ENCODE assay signal across 8 cellular contexts in the genomic region with DNA sequence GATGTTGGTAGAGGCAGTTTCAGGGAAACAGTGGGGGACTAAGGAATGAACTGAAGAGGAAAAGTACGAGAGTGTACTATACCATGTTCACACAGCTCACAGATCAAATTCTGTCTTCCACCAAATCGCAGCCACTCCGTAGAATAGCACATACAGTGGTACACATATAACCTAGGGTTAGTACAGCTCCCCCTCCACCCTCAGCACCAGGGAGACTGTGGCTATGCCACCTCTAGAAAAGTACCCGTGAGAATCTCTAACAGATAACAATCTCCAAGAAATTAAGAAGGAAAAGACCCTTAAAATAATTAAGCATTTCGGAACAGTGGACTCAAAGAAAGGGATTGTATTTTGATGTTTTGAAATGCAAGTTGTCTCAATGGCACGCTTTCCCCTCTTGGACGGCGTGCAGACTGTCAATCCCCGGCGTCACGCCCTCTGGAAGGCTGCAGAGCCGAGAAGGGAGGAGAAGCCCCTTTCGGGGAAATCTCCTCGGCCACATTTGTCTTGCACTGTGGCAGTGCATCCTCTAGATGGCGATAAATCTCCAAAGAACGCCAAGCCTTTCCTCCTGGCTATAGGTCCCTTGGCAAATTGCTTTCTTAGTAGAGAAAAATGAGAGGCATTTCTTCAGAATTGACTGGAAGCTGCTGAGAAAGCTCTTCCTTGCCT.
DNase-seq lines count a peak whose midpoint lies in the region; ATAC-seq and TF ChIP-seq lines count a peak whose summit lies in the region.

No MANE protein-coding gene starts in this region.

- no peak overlapping the region for H3K27ac Mint-ChIP-seq in activated T-helper 2 cell treated with anti-CD3 and anti-CD28 coated beads, Interferon-gamma antibody, Interleukin-2, Interleukin-4, amounts not matched to agents 10 μg/mL and 5 μg/mL and 100 μg/mL, durations not matched to agents 14 hours and 24 hours and 36 hours
- H3K27ac Mint-ChIP-seq in osteocyte (ENCODE audit: unreplicated experiment): no peak overlapping the region

- no peaks in the 10 kb centered on the region for H3K9me3 ChIP-seq in gastroesophageal sphincter

- TF ChIP-seq POLR2A in gastroesophageal sphincter (IDR thresholded peaks at IDR 0.05): no peak

- peaks cover 34% of the 10 kb centered on the region for H3K27me3 ChIP-seq in gastroesophageal sphincter

- TF ChIP-seq CTCF in gastroesophageal sphincter (IDR thresholded peaks at IDR 0.05) (peak; percentile 43 to 84 (median 58)), osteocyte (IDR thresholded peaks at IDR 0.05) (peak; percentile 85)

- H3K4me1 ChIP-seq in gastroesophageal sphincter: peaks cover 0 to 11% (median 9%) of the 10 kb centered on the region in 3 donors

- H3K36me3 Mint-ChIP-seq in activated T-helper 2 cell treated with anti-CD3 and anti-CD28 coated beads, Interferon-gamma antibody, Interleukin-2, Interleukin-4, amounts not matched to agents 10 μg/mL and 5 μg/mL and 100 μg/mL, durations not matched to agents 14 hours and 24 hours and 36 hours (ENCODE audit: low read depth): no peaks in the 10 kb centered on the region
- no peaks in the 10 kb centered on the region for H3K36me3 Mint-ChIP-seq in osteocyte (ENCODE audit: unreplicated experiment)

- H3K27me3 Mint-ChIP-seq in activated T-helper 2 cell treated with anti-CD3 and anti-CD28 coated beads, Interferon-gamma antibody, Interleukin-2, Interleukin-4, amounts not matched to agents 10 μg/mL and 5 μg/mL and 100 μg/mL, durations not matched to agents 14 hours and 24 hours and 36 hours (ENCODE audit: low read depth): peaks cover 12% of the 10 kb centered on the region
- peaks cover 63% of the 10 kb centered on the region for H3K27me3 Mint-ChIP-seq in osteocyte (ENCODE audit: unreplicated experiment)

- peaks cover 3% of the 10 kb centered on the region for H3K4me1 Mint-ChIP-seq in activated T-helper 2 cell treated with anti-CD3 and anti-CD28 coated beads, Interferon-gamma antibody, Interleukin-2, Interleukin-4, amounts not matched to agents 10 μg/mL and 5 μg/mL and 100 μg/mL, durations not matched to agents 14 hours and 24 hours and 36 hours (ENCODE audit: low read depth)
- peaks cover 9% of the 10 kb centered on the region for H3K4me1 Mint-ChIP-seq in osteocyte (ENCODE audit: unreplicated experiment)

- peak; percentile 7 for DNase-seq in Daoy (ENCODE audit: low read depth)
- DNase-seq in OCI-M1 (lab: John Stamatoyannopoulos, UW): peak; percentile 93
- DNase-seq in activated T-helper 2 cell treated with anti-CD3 and anti-CD28 coated beads, Interferon-gamma antibody, Interleukin-2, Interleukin-4, amounts not matched to agents 10 μg/mL and 5 μg/mL and 100 μg/mL, durations not matched to agents 14 hours and 24 hours and 36 hours (ENCODE audit: low spot score): peak; percentile 16
- DNase-seq in osteocyte (ENCODE audit: extremely low spot score, unreplicated experiment): no peak
- DNase-seq in mesenteric fat pad (ENCODE audit: low spot score): no peak

- H3K4me3 ChIP-seq in gastroesophageal sphincter: no peak overlapping the region

- no peaks in the 10 kb centered on the region for H3K9me3 Mint-ChIP-seq in activated T-helper 2 cell treated with anti-CD3 and anti-CD28 coated beads, Interferon-gamma antibody, Interleukin-2, Interleukin-4, amounts not matched to agents 10 μg/mL and 5 μg/mL and 100 μg/mL, durations not matched to agents 14 hours and 24 hours and 36 hours
- no peaks in the 10 kb centered on the region for H3K9me3 Mint-ChIP-seq in osteocyte (ENCODE audit: unreplicated experiment)

- intact Hi-C loops in activated T-helper 2 cell treated with anti-CD3 and anti-CD28 coated beads, Interferon-gamma antibody, Interleukin-2, Interleukin-4, amounts not matched to agents 10 μg/mL and 5 μg/mL and 100 μg/mL, durations not matched to agents 14 hours and 24 hours and 36 hours (cut with micrococcal nuclease): loop anchor here (2.0 kb wide), 1 partner anchor 111 kb away; no protein-coding TSS in a partner anchor

- H3K4me3 Mint-ChIP-seq in activated T-helper 2 cell treated with anti-CD3 and anti-CD28 coated beads, Interferon-gamma antibody, Interleukin-2, Interleukin-4, amounts not matched to agents 10 μg/mL and 5 μg/mL and 100 μg/mL, durations not matched to agents 14 hours and 24 hours and 36 hours (ENCODE audit: low read depth): no peak overlapping the region
- H3K4me3 Mint-ChIP-seq in osteocyte (ENCODE audit: unreplicated experiment): peak overlapping the region; percentile 66

- peak; percentile 69 for ATAC-seq in GM19468 (IDR thresholded peaks at IDR 0.05; ENCODE audit: extremely low read depth, unreplicated experiment)
- peak; percentile 87 for ATAC-seq in HG03520 (IDR thresholded peaks at IDR 0.05; ENCODE audit: unreplicated experiment)
- ATAC-seq in gastroesophageal sphincter: peak; percentile 60

- WGBS in gastroesophageal sphincter (ENCODE audit: low coverage in 1 of 2), 2 donors: 5 to 22% methylated on average over 5 to 16 of the region's 16 CpGs

- TF ChIP-seq EP300 in gastroesophageal sphincter (IDR thresholded peaks at IDR 0.05): no peak

- no peaks in the 10 kb centered on the region for H3K36me3 ChIP-seq in gastroesophageal sphincter

- H3K27ac ChIP-seq in gastroesophageal sphincter: no peak overlapping the region

Comparison
In these comparisons a context has a peak if more than half of its experiments do, and no peak if none do; other contexts are left out.
1. DNase-seq: peak in Daoy (single experiment), OCI-M1 (single experiment) and activated T-helper 2 cell treated with anti-CD3 and anti-CD28 coated beads, Interferon-gamma antibody, Interleukin-2, Interleukin-4, amounts not matched to agents 10 μg/mL and 5 μg/mL and 100 μg/mL, durations not matched to agents 14 hours and 24 hours and 36 hours (single experiment); none in osteocyte (single experiment) and mesenteric fat pad (single experiment).
2. Peak in every context shown above with its lines, with median percentiles within 50 percentile points of each other: ATAC-seq.